1 cellular context compared by ENCODE assay signal in the genomic region with DNA sequence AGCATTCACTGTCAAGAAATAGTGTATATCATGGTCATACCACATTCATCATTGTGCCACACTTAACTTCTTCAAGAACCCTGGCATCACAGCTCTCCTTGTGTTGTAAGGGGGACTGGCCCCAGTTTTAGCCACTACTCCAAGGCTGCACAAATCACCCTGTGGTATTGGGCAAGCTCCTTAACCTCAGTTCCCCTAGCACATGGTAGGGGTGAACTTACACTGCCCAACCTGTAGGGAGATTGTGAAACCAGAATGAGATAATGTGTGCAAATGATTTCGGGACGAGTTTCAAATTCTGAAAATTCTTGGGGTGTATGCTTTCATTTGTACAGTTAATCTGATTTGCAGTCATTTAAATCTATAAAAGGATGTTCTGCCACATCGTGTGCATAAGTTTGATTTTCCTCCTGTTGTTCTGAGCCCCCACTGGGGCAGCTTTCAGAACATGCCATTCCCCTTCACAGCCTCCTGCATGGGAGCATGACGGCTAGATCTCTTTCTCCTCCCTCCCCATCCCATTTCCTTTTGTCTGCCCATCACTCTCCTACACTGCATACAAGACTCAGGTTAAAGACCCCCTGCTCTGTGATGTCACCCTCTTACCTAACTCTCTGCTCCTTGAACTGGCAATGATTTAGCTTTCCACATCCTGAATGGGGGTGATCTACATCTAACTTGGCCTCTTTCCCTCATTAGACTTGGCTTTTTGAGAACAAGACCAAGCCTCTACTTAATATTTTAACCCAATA.
TF ChIP-seq lines count a peak whose summit lies in the region.

No MANE protein-coding gene starts in this region.

TF ChIP-seq in GM23338, 12 proteins besides CTCF, POLR2A, EP300 and RAD21:
- TF ChIP-seq, protein P1, sequence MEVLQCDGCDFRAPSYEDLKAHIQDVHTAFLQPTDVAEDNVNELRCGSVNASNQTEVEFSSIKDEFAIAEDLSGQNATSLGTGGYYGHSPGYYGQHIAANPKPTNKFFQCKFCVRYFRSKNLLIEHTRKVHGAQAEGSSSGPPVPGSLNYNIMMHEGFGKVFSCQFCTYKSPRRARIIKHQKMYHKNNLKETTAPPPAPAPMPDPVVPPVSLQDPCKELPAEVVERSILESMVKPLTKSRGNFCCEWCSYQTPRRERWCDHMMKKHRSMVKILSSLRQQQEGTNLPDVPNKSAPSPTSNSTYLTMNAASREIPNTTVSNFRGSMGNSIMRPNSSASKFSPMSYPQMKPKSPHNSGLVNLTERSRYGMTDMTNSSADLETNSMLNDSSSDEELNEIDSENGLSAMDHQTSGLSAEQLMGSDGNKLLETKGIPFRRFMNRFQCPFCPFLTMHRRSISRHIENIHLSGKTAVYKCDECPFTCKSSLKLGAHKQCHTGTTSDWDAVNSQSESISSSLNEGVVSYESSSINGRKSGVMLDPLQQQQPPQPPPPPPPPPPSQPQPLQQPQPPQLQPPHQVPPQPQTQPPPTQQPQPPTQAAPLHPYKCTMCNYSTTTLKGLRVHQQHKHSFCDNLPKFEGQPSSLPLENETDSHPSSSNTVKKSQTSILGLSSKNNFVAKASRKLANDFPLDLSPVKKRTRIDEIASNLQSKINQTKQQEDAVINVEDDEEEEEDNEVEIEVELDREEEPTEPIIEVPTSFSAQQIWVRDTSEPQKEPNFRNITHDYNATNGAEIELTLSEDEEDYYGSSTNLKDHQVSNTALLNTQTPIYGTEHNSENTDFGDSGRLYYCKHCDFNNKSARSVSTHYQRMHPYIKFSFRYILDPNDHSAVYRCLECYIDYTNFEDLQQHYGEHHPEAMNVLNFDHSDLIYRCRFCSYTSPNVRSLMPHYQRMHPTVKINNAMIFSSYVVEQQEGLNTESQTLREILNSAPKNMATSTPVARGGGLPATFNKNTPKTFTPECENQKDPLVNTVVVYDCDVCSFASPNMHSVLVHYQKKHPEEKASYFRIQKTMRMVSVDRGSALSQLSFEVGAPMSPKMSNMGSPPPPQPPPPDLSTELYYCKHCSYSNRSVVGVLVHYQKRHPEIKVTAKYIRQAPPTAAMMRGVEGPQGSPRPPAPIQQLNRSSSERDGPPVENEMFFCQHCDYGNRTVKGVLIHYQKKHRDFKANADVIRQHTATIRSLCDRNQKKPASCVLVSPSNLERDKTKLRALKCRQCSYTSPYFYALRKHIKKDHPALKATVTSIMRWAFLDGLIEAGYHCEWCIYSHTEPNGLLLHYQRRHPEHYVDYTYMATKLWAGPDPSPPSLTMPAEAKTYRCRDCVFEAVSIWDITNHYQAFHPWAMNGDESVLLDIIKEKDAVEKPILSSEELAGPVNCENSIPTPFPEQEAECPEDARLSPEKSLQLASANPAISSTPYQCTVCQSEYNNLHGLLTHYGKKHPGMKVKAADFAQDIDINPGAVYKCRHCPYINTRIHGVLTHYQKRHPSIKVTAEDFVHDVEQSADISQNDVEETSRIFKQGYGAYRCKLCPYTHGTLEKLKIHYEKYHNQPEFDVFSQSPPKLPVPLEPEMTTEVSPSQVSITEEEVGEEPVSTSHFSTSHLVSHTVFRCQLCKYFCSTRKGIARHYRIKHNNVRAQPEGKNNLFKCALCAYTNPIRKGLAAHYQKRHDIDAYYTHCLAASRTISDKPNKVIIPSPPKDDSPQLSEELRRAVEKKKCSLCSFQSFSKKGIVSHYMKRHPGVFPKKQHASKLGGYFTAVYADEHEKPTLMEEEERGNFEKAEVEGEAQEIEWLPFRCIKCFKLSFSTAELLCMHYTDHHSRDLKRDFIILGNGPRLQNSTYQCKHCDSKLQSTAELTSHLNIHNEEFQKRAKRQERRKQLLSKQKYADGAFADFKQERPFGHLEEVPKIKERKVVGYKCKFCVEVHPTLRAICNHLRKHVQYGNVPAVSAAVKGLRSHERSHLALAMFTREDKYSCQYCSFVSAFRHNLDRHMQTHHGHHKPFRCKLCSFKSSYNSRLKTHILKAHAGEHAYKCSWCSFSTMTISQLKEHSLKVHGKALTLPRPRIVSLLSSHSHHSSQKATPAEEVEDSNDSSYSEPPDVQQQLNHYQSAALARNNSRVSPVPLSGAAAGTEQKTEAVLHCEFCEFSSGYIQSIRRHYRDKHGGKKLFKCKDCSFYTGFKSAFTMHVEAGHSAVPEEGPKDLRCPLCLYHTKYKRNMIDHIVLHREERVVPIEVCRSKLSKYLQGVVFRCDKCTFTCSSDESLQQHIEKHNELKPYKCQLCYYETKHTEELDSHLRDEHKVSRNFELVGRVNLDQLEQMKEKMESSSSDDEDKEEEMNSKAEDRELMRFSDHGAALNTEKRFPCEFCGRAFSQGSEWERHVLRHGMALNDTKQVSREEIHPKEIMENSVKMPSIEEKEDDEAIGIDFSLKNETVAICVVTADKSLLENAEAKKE (CRISPR knock-in tag; IDR thresholded peaks at IDR 0.05): no peak
- TF ChIP-seq NANOG (IDR thresholded peaks at IDR 0.05; ENCODE audit: borderline replicate concordance): no peak
- TF ChIP-seq CREB1 (CRISPR knock-in tag; IDR thresholded peaks at IDR 0.05; ENCODE audit: low read depth): no peak
- no peak for TF ChIP-seq POLR2AphosphoS5 (IDR thresholded peaks at IDR 0.05; ENCODE audit: low read depth)
- TF ChIP-seq, protein P2, sequence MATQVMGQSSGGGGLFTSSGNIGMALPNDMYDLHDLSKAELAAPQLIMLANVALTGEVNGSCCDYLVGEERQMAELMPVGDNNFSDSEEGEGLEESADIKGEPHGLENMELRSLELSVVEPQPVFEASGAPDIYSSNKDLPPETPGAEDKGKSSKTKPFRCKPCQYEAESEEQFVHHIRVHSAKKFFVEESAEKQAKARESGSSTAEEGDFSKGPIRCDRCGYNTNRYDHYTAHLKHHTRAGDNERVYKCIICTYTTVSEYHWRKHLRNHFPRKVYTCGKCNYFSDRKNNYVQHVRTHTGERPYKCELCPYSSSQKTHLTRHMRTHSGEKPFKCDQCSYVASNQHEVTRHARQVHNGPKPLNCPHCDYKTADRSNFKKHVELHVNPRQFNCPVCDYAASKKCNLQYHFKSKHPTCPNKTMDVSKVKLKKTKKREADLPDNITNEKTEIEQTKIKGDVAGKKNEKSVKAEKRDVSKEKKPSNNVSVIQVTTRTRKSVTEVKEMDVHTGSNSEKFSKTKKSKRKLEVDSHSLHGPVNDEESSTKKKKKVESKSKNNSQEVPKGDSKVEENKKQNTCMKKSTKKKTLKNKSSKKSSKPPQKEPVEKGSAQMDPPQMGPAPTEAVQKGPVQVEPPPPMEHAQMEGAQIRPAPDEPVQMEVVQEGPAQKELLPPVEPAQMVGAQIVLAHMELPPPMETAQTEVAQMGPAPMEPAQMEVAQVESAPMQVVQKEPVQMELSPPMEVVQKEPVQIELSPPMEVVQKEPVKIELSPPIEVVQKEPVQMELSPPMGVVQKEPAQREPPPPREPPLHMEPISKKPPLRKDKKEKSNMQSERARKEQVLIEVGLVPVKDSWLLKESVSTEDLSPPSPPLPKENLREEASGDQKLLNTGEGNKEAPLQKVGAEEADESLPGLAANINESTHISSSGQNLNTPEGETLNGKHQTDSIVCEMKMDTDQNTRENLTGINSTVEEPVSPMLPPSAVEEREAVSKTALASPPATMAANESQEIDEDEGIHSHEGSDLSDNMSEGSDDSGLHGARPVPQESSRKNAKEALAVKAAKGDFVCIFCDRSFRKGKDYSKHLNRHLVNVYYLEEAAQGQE (IDR thresholded peaks at IDR 0.05; ENCODE audit: unreplicated experiment): no peak
- no peak for TF ChIP-seq ZNF331 (CRISPR knock-in tag; IDR thresholded peaks at IDR 0.05; ENCODE audit: low read depth)
- TF ChIP-seq, protein P3, sequence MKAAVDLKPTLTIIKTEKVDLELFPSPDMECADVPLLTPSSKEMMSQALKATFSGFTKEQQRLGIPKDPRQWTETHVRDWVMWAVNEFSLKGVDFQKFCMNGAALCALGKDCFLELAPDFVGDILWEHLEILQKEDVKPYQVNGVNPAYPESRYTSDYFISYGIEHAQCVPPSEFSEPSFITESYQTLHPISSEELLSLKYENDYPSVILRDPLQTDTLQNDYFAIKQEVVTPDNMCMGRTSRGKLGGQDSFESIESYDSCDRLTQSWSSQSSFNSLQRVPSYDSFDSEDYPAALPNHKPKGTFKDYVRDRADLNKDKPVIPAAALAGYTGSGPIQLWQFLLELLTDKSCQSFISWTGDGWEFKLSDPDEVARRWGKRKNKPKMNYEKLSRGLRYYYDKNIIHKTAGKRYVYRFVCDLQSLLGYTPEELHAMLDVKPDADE (IDR thresholded peaks at IDR 0.05): no peak
- TF ChIP-seq STAT1 (IDR thresholded peaks at IDR 0.05; ENCODE audit: unreplicated experiment): no peak
- TF ChIP-seq EZH2 (IDR thresholded peaks at IDR 0.05; ENCODE audit: low read depth, unreplicated experiment): no peak
- TF ChIP-seq ZNF114 (CRISPR knock-in tag; IDR thresholded peaks at IDR 0.05): no peak
- TF ChIP-seq JUNB (IDR thresholded peaks at IDR 0.05; ENCODE audit: unreplicated experiment): no peak
- no peak for TF ChIP-seq EZH2phosphoT487 (IDR thresholded peaks at IDR 0.05; ENCODE audit: unreplicated experiment)
TF ChIP-seq in GM23338: peak in this region for 0.
